ENCODE assay signal across 8 cellular contexts in genomic region chr3:169813757-169814517, GRCh38. TPM values are rescaled to one million over a fixed set of nuclear protein-coding genes. Genes with fewer than 3 reads are reported as not detected.
DNase-seq lines count a peak whose midpoint lies in the region; FAIRE-seq and TF ChIP-seq lines count a peak whose summit lies in the region.

No MANE protein-coding gene starts in this region.

- H2BK5ac ChIP-seq in H9 (ENCODE audit: insufficient read length, low read length): no peak overlapping the region

- H3K4me1 ChIP-seq in H9 (ENCODE audit: insufficient read depth, low read length): no peaks in the 10 kb centered on the region
- H3K4me1 ChIP-seq in mucosa of stomach (ENCODE audit: control insufficient read depth, insufficient read depth, low read length): peaks cover 18% of the 10 kb centered on the region
- H3K4me1 ChIP-seq in stomach: peaks cover 24 to 35% (median 26%) of the 10 kb centered on the region in 4 donors

- no peak overlapping the region for H3K4ac ChIP-seq in H9 (ENCODE audit: low read depth, low read length)

- H3K9ac ChIP-seq in H9 (ENCODE audit: extremely low read depth, insufficient read length, low read length): no peak overlapping the region
- H3K9ac ChIP-seq in mucosa of stomach (ENCODE audit: low read length): peak overlapping the region; percentile 52

- DNase-seq in GM12865 (ENCODE audit: low read depth) (peak; percentile 97), H9 (peak; percentile 82), NAMALWA (ENCODE audit: low spot score) (peak; percentile 98), cardiac fibroblast (ENCODE audit: low read depth in 2 of 2) (peak; percentile 15 to 45), stomach (peak; percentile 46), H54 (ENCODE audit: insufficient read length, low spot score) (no peak)

- peak overlapping the region in 1 of 2 experiments; percentile 74; a peak in 3 of 5 replicates for H3K4me3 Mint-ChIP-seq in H9

- H3K4me3 ChIP-seq in GM12865 (ENCODE audit: low read depth, low read length) (peak overlapping the region; percentile 72), cardiac fibroblast (replicated peaks in 1 of 2; ENCODE audit: low read depth in 2 of 2, low read length in 2 of 2) (peak overlapping the region in 1 of 2 donors; percentile 55), mucosa of stomach (ENCODE audit: low read length) (no peak overlapping the region), stomach (peak overlapping the region; percentile 59 to 77 (median 66))

- H3K27me3 Mint-ChIP-seq in H9 (ENCODE audit: low read depth): peaks cover 29% of the 10 kb centered on the region

- H4K8ac ChIP-seq in H9 (replicated peaks; ENCODE audit: insufficient read length, low read depth, low read length): no peak overlapping the region

- no peak for TF ChIP-seq EP300 in stomach (IDR thresholded peaks at IDR 0.05)

- no peaks in the 10 kb centered on the region for H3K9me3 ChIP-seq in H9 (ENCODE audit: control insufficient read depth, low read depth, low read length)
- H3K9me3 ChIP-seq in mucosa of stomach (ENCODE audit: control insufficient read depth, low read length): no peaks in the 10 kb centered on the region
- peaks cover 0 to 8% (median 4%) of the 10 kb centered on the region in 4 donors for H3K9me3 ChIP-seq in stomach

- no peaks in the 10 kb centered on the region for H3K36me3 ChIP-seq in mucosa of stomach (ENCODE audit: control insufficient read depth, insufficient read depth, low read length)
- no peaks in the 10 kb centered on the region for H3K36me3 ChIP-seq in stomach

- H3K9me3 Mint-ChIP-seq in H9: peaks cover 10 to 16% of the 10 kb centered on the region in 2 experiments

- peaks cover 9% of the 10 kb centered on the region for H3K23me2 ChIP-seq in H9 (ENCODE audit: insufficient read length, low read depth, low read length, poor library complexity, severe bottlenecking)

- H3K4me1 Mint-ChIP-seq in H9: peaks cover 25 to 30% of the 10 kb centered on the region in 2 experiments

- H4K20me1 ChIP-seq in H9 (ENCODE audit: control insufficient read depth, insufficient read depth, insufficient read length): no peaks in the 10 kb centered on the region

- no peak overlapping the region for H2BK15ac ChIP-seq in H9 (ENCODE audit: low read depth, low read length)

- H2BK120ac ChIP-seq in H9 (ENCODE audit: low read depth, low read length, poor library complexity, severe bottlenecking): no peak overlapping the region

- TF ChIP-seq CTCF in GM12865 (IDR thresholded peaks at IDR 0.05; ENCODE audit: insufficient read depth, low read depth, low read length, missing control alignments): peak; percentile 83
- peak; percentile 69 for TF ChIP-seq CTCF in H9 (conservative IDR thresholded peaks at IDR 0.05)
- TF ChIP-seq CTCF in VCaP (conservative IDR thresholded peaks at IDR 0.05): 0 out of 2 replicates have a peak, but pooled peaks have one; percentile 8
- peak; percentile 59 for TF ChIP-seq CTCF in cardiac fibroblast (IDR thresholded peaks at IDR 0.05; ENCODE audit: low read depth, low read length)
- peak in 3 of 7 experiments; percentile 18 to 29 (median 25) for TF ChIP-seq CTCF in stomach (IDR thresholded peaks at IDR 0.05)

- no peak overlapping the region for H4K91ac ChIP-seq in H9 (ENCODE audit: insufficient read length, low read depth, low read length)

- H3T11ph ChIP-seq in H9 (ENCODE audit: low read length): no peak overlapping the region

- no peak overlapping the region for H3K18ac ChIP-seq in H9 (ENCODE audit: insufficient read length, low read depth, low read length)

- TF ChIP-seq POLR2A in stomach (IDR thresholded peaks at IDR 0.05) (no peak), H54 (IDR thresholded peaks at IDR 0.05; ENCODE audit: low read depth, low read length) (no peak)

- no peak overlapping the region for H3K23ac ChIP-seq in H9 (ENCODE audit: insufficient read length, low read depth, low read length)

- peaks cover 2 to 14% (median 6%) of the 10 kb centered on the region in 3 experiments; a peak in 5 of 7 replicates for H3K36me3 Mint-ChIP-seq in H9 (ENCODE audit: insufficient read depth in 1 of 3, low read depth in 3 of 3)

- no peaks in the 10 kb centered on the region for H3K79me1 ChIP-seq in H9 (ENCODE audit: insufficient read depth, low read depth, low read length, poor library complexity, severe bottlenecking)

- H2BK20ac ChIP-seq in H9 (ENCODE audit: low read depth, low read length, poor library complexity, severe bottlenecking): no peak overlapping the region

- H3K27ac Mint-ChIP-seq in H9: no peak overlapping the region

- no peak overlapping the region for H3K27ac ChIP-seq in H9 (ENCODE audit: insufficient read length, low read depth, low read length)
- no peak overlapping the region for H3K27ac ChIP-seq in VCaP
- H3K27ac ChIP-seq in stomach: no peak overlapping the region

- WGBS in H9 (ENCODE audit: extremely low coverage, insufficient read length, low lambda C conversion rate): no CpG with 5 or more reads among the region's 27 CpGs
- 61 to 72% (median 65%) methylated on average over 27 of the region's 27 CpGs for WGBS in stomach, 5 donors

- peak overlapping the region; percentile 56 for H2AFZ ChIP-seq in H9 (ENCODE audit: low read length)

- H2AK5ac ChIP-seq in H9 (ENCODE audit: insufficient read length, low read length): no peak overlapping the region

- no peak overlapping the region for H4K5ac ChIP-seq in H9 (ENCODE audit: insufficient read length, low read depth, low read length)

- H3K27me3 ChIP-seq in H9 (ENCODE audit: insufficient read depth, low read length) (no peaks in the 10 kb centered on the region), mucosa of stomach (ENCODE audit: control insufficient read depth, insufficient read depth, low read length) (no peaks in the 10 kb centered on the region), stomach (no peaks in the 10 kb centered on the region)

- FAIRE-seq in H54 (lab: Jason Lieb, UNC): no peak

- intact Hi-C loops in stomach (cut with DNase I; ENCODE audit: low total_unique reads): no loop called here

- H3K14ac ChIP-seq in H9 (ENCODE audit: insufficient read depth, low read length): no peak overlapping the region

- H3K56ac ChIP-seq in H9 (ENCODE audit: insufficient read length, low read depth, low read length): no peak overlapping the region

- H2BK12ac ChIP-seq in H9 (ENCODE audit: insufficient read length, low read depth, low read length): no peak overlapping the region

- peak overlapping the region; percentile 6 for H3K4me2 ChIP-seq in H9 (ENCODE audit: insufficient read depth, insufficient read length, low read length)

- H3K79me2 ChIP-seq in H9 (ENCODE audit: insufficient read depth, low read length): no peaks in the 10 kb centered on the region

RNA-seq across cellular contexts. Expression of gene LRRC34, which starts 1.2 kb away (rescaled TPM):
- 4.6 and 5.1 TPM in 2 replicates for total RNA-seq in H9 (2021)
- 1 to 10 TPM in 1 of 5 donors, under 1 TPM in 1, not detected in 3; 0.43 to 4.2 TPM for total RNA-seq in stomach
- 1 to 10 TPM in 2 of 3 donors, under 1 TPM in 1; 0.88 to 2.1 (median 1.7) TPM for polyA plus RNA-seq in stomach

RNA-seq across cellular contexts. Expression of gene LRRIQ4, which starts 1.3 kb away (rescaled TPM):
- total RNA-seq in H9 (2021): 0.26 TPM in 1 of 2 replicates, not detected in the other
- 1 to 10 TPM in 1 of 5 donors, not detected in 4; 4.6 TPM for total RNA-seq in stomach
- polyA plus RNA-seq in stomach: not detected

RNA-seq across cellular contexts. Expression of gene MYNN, which starts 40.7 kb away (rescaled TPM):
- total RNA-seq in H9 (2021) (15.9 and 16.3 TPM in 2 replicates), stomach (100 to 1,000 TPM in 1 of 5 donors, 10 to 100 TPM in 4; 11.3 to 136 (median 24.5) TPM)
- 10 to 100 TPM in 1 of 3 donors, 1 to 10 TPM in 2; 6.8 to 14.8 (median 7.2) TPM for polyA plus RNA-seq in stomach

RNA-seq across cellular contexts. Expression of gene ACTRT3, which starts 44.6 kb away (rescaled TPM):
- total RNA-seq in H9 (2021) (5.9 and 6.1 TPM in 2 replicates), stomach (1 to 10 TPM in 2 of 5 donors, under 1 TPM in 1, not detected in 2; 0.45 to 2.2 (median 1.4) TPM)
- polyA plus RNA-seq in stomach: 1 to 10 TPM in 2 of 3 donors, under 1 TPM in 1; 0.76 to 1.6 (median 1.1) TPM

RNA-seq across cellular contexts. Expression of gene TERC, which starts 49.1 kb away (rescaled TPM):
- total RNA-seq in H9 (2021): 12.9 and 14.1 TPM in 2 replicates
- total RNA-seq in stomach: 100 to 1,000 TPM; 107 to 717 (median 249) TPM
- polyA plus RNA-seq in stomach: not detected
